In genomic region chr1:110631836-110632620, GRCh38 we compare ENCODE assay signal across 23 cellular contexts. TPM values are rescaled to one million over a fixed set of nuclear protein-coding genes. Genes with fewer than 3 reads are reported as not detected.
A peak's percentile ranks its signal among the peaks of the same experiment; 100 is the strongest.
DNase-seq lines count a peak whose midpoint lies in the region; ATAC-seq, FAIRE-seq and TF ChIP-seq lines count a peak whose summit lies in the region.
"Had no signal": no experiment of that assay in that cellular context is flagged by ENCODE, and none has a peak within 500 bp of the region (broad histone marks: within the 10 kb centered on the region; RNA-seq: fewer than 3 reads in every experiment).

No MANE protein-coding gene starts in this region.

- no peak for TF ChIP-seq CTCF in CD4-positive, alpha-beta T cell (IDR thresholded peaks at IDR 0.05)
- no peak for TF ChIP-seq CTCF in GM06990 (IDR thresholded peaks at IDR 0.05; ENCODE audit: insufficient read depth, low read length, poor library complexity, severe bottlenecking)
- no peak for TF ChIP-seq CTCF in OCI-LY7 (conservative IDR thresholded peaks at IDR 0.05; ENCODE audit: low read length)
- TF ChIP-seq CTCF in HepG2 (CRISPR knock-in tag; IDR thresholded peaks at IDR 0.05): no peak

- in situ Hi-C loops in HepG2 (cut with HindIII; ENCODE audit: extremely low pct_ligation_motif_present, low pct_unique_long_range_greater_than_20kb): loop anchor here (5.0 kb wide), 1 partner anchor 135 kb away; no protein-coding TSS in a partner anchor

- H3K4me3 Mint-ChIP-seq in CD4-positive, alpha-beta T cell: no peak overlapping the region
- H3K4me3 Mint-ChIP-seq in naive thymus-derived CD4-positive, alpha-beta T cell: no peak overlapping the region
- H3K4me3 Mint-ChIP-seq: activated naive CD8-positive, alpha-beta T cell; mesothelial cell of epicardium had no signal

- no peaks in the 10 kb centered on the region for H3K27me3 ChIP-seq in CD4-positive, alpha-beta T cell (ENCODE audit: control insufficient read depth, insufficient read depth, low read length)
- H3K27me3 ChIP-seq in GM06990 (replicated peaks; ENCODE audit: control insufficient read depth, insufficient read depth, low read length) (no peaks in the 10 kb centered on the region), HepG2 (ENCODE audit: control insufficient read depth in 1 of 2, insufficient read depth in 2 of 2, low read length in 2 of 2) (no peaks in the 10 kb centered on the region; a peak in 1 of 5 replicates)
- no peaks in the 10 kb centered on the region for H3K27me3 ChIP-seq in naive thymus-derived CD4-positive, alpha-beta T cell (ENCODE audit: control insufficient read depth in 2 of 2, insufficient read depth in 2 of 2, low read length in 2 of 2)

- CTCF ChIA-PET in CD4-positive, alpha-beta T cell (lab: Charles Lee): interaction anchor here (1.0 to 3.9 kb wide), 6 partner anchors 12 to 149 kb away, joined by 3 to 22 read pairs (median 6); partner anchors contain the start of gene KCNA3
- CTCF ChIA-PET in OCI-LY7 (lab: Charles Lee; ENCODE audit: unreplicated experiment): interaction anchor here (1.5 to 1.6 kb wide), 2 partner anchors 13 to 134 kb away, joined by 3 read pairs; no protein-coding TSS in a partner anchor
- CTCF ChIA-PET in naive thymus-derived CD4-positive, alpha-beta T cell (lab: Charles Lee): interaction anchor here (0.7 to 4.8 kb wide), 9 partner anchors 12 to 588 kb away, joined by 3 to 37 read pairs (median 6); partner anchors contain the start of gene KCNA3
- CTCF ChIA-PET in HepG2 (lab: Yijun Ruan, JAX; ENCODE audit: low intra/inter-chr PET ratio, low total read pairs): interaction anchor here (1.7 to 2.1 kb wide), 2 partner anchors 133 to 150 kb away, joined by 10 to 18 read pairs; no protein-coding TSS in a partner anchor

- no peak overlapping the region for H3K27ac Mint-ChIP-seq in CD4-positive, alpha-beta T cell
- no peak overlapping the region for H3K27ac Mint-ChIP-seq in naive thymus-derived CD4-positive, alpha-beta T cell
- H3K27ac Mint-ChIP-seq: activated naive CD8-positive, alpha-beta T cell; activated T-helper 2 cell treated with anti-CD3 and anti-CD28 coated beads, Interferon-gamma antibody, Interleukin-2, Interleukin-4, amounts not matched to agents 10 μg/mL and 5 μg/mL and 100 μg/mL, durations not matched to agents 14 hours and 24 hours and 36 hours; mesothelial cell of epicardium; natural killer cell treated with Interleukin-12 subunit alpha and Interleukin-12 subunit beta and Interleukin-15 and Interleukin-18, amount 100 ng/mL, for 72 hours; stimulated activated effector memory CD8-positive, alpha-beta T cell treated with anti-CD3 and anti-CD28 coated beads, Interleukin-12 subunit alpha, Interleukin-12 subunit beta, amount 100 ng/mL, for 72 hours had no signal

- H3K4me3 ChIP-seq in GM06990 (replicated peaks; ENCODE audit: low read depth, low read length): peak overlapping the region; percentile 32
- H3K4me3 ChIP-seq in OCI-LY7 (ENCODE audit: low read depth, low read length, poor library complexity, severe bottlenecking): peak overlapping the region; percentile 32
- H3K4me3 ChIP-seq in naive thymus-derived CD4-positive, alpha-beta T cell (ENCODE audit: low read length): peak overlapping the region; percentile 50
- no peak overlapping the region for H3K4me3 ChIP-seq in HepG2 (replicated peaks in 1 of 3; ENCODE audit: insufficient read depth in 1 of 3, low read depth in 2 of 3, low read length in 3 of 3)
- H3K4me3 ChIP-seq: smooth muscle cell had no signal

- no peaks in the 10 kb centered on the region for H3K9me3 ChIP-seq in CD4-positive, alpha-beta T cell (ENCODE audit: control insufficient read depth, low read length)
- H3K9me3 ChIP-seq in OCI-LY7 (ENCODE audit: low read length): no peaks in the 10 kb centered on the region
- H3K9me3 ChIP-seq in naive thymus-derived CD4-positive, alpha-beta T cell (ENCODE audit: control insufficient read depth in 2 of 3, low read length in 3 of 3): no peaks in the 10 kb centered on the region
- no peaks in the 10 kb centered on the region for H3K9me3 ChIP-seq in HepG2 (ENCODE audit: low read length)

- H3K36me3 Mint-ChIP-seq in CD4-positive, alpha-beta T cell (ENCODE audit: low read depth): no peaks in the 10 kb centered on the region
- H3K36me3 Mint-ChIP-seq in naive thymus-derived CD4-positive, alpha-beta T cell: peaks cover 0 to 22% (median 0%) of the 10 kb centered on the region in 5 donors
- H3K36me3 Mint-ChIP-seq: activated naive CD8-positive, alpha-beta T cell; mesothelial cell of epicardium; natural killer cell treated with Interleukin-12 subunit alpha and Interleukin-12 subunit beta and Interleukin-15 and Interleukin-18, amount 100 ng/mL, for 72 hours; stimulated activated effector memory CD8-positive, alpha-beta T cell treated with anti-CD3 and anti-CD28 coated beads, Interleukin-12 subunit alpha, Interleukin-12 subunit beta, amount 100 ng/mL, for 72 hours had no signal

- TF ChIP-seq RAD21 in HepG2 (CRISPR knock-in tag; IDR thresholded peaks at IDR 0.05): no peak

- no TSS peak for BruUV-seq in OCI-LY7 (replicated peaks; lab: Mats Ljungman, UMichigan)
- BruUV-seq in HepG2 (replicated peaks; lab: Mats Ljungman, UMichigan): no TSS peak

- ATAC-seq in CD4-positive, alpha-beta T cell (ENCODE audit: poor library complexity): no peak
- no peak for ATAC-seq in naive thymus-derived CD4-positive, alpha-beta T cell
- no peak for ATAC-seq in GM21423 (IDR thresholded peaks at IDR 0.05; ENCODE audit: unreplicated experiment)
- no peak for ATAC-seq in HepG2
- no peak for ATAC-seq in GM21528 (IDR thresholded peaks at IDR 0.05; ENCODE audit: low FRiP score, unreplicated experiment)
- ATAC-seq: left ventricle myocardium superior, Panc1 had no signal

- no peak overlapping the region for H3K9ac ChIP-seq in HepG2 (ENCODE audit: insufficient read depth, low read depth, low read length)

- H4K20me1 ChIP-seq in OCI-LY7 (ENCODE audit: insufficient read depth, low read length): no peaks in the 10 kb centered on the region
- H4K20me1 ChIP-seq in HepG2 (ENCODE audit: insufficient read depth, low read length): no peaks in the 10 kb centered on the region

- H3K4me2 ChIP-seq in OCI-LY7 (ENCODE audit: low read length) (peak overlapping the region; percentile 74), HepG2 (ENCODE audit: low read depth, low read length) (no peak overlapping the region)
- H3K4me2 ChIP-seq: smooth muscle cell had no signal

- DNase-seq in CD4-positive, alpha-beta T cell: no peak
- DNase-seq in GM06990 (ENCODE audit: extremely low read depth, insufficient read length) (no peak), OCI-LY7 (ENCODE audit: low spot score) (no peak), HepG2 (ENCODE audit: low spot score) (no peak)
- no peak for DNase-seq in naive thymus-derived CD4-positive, alpha-beta T cell
- DNase-seq: aorta, GDM1, HCEC 1CT, left ventricle myocardium superior, NCI-H1417 treated with DMSO at 0.1 percent for 48 hours, NCI-H446 had no signal

- H3K9me3 Mint-ChIP-seq in CD4-positive, alpha-beta T cell: no peaks in the 10 kb centered on the region
- peaks cover 0 to 2% (median 0%) of the 10 kb centered on the region in 11 donors for H3K9me3 Mint-ChIP-seq in naive thymus-derived CD4-positive, alpha-beta T cell
- H3K9me3 Mint-ChIP-seq: activated T-helper 2 cell treated with anti-CD3 and anti-CD28 coated beads, Interferon-gamma antibody, Interleukin-2, Interleukin-4, amounts not matched to agents 10 μg/mL and 5 μg/mL and 100 μg/mL, durations not matched to agents 14 hours and 24 hours and 36 hours; mesothelial cell of epicardium; natural killer cell treated with Interleukin-12 subunit alpha and Interleukin-12 subunit beta and Interleukin-15 and Interleukin-18, amount 100 ng/mL, for 72 hours; stimulated activated effector memory CD8-positive, alpha-beta T cell treated with anti-CD3 and anti-CD28 coated beads, Interleukin-12 subunit alpha, Interleukin-12 subunit beta, amount 100 ng/mL, for 72 hours had no signal

- H3K4me1 ChIP-seq in OCI-LY7 (ENCODE audit: insufficient read depth, low read length, poor library complexity, severe bottlenecking): peaks cover 89% of the 10 kb centered on the region
- H3K4me1 ChIP-seq in naive thymus-derived CD4-positive, alpha-beta T cell (ENCODE audit: control insufficient read depth in 2 of 2, insufficient read depth in 2 of 2, low read length in 2 of 2): peaks cover 66 to 68% of the 10 kb centered on the region in 2 donors
- no peaks in the 10 kb centered on the region for H3K4me1 ChIP-seq in HepG2 (ENCODE audit: insufficient read depth, low read length)

- H3K36me3 ChIP-seq in GM06990 (ENCODE audit: control insufficient read depth, insufficient read depth, low read length) (no peaks in the 10 kb centered on the region), OCI-LY7 (ENCODE audit: insufficient read depth, low read length) (no peaks in the 10 kb centered on the region), HepG2 (replicated peaks in 1 of 2; ENCODE audit: control insufficient read depth in 1 of 2, insufficient read depth in 2 of 2, low read length in 2 of 2) (no peaks in the 10 kb centered on the region)
- H3K36me3 ChIP-seq in naive thymus-derived CD4-positive, alpha-beta T cell (ENCODE audit: control insufficient read depth in 2 of 3, insufficient read depth in 3 of 3, low read length in 3 of 3): no peaks in the 10 kb centered on the region

- no peak for TF ChIP-seq EP300 in HepG2 (IDR thresholded peaks at IDR 0.05; ENCODE audit: low read depth in 2 of 2, low read length in 2 of 2)
- no peak for TF ChIP-seq EP300 in HepG2 (CRISPR knock-in tag; IDR thresholded peaks at IDR 0.05; ENCODE audit: borderline replicate concordance)

- POLR2A ChIA-PET in CD4-positive, alpha-beta T cell (lab: Charles Lee): interaction anchor here (0.6 to 9.3 kb wide), 12 partner anchors 9 to 242 kb away, joined by 3 to 138 read pairs (median 4); partner anchors contain the start of gene KCNA3
- POLR2A ChIA-PET in OCI-LY7 (lab: Charles Lee) (interaction anchor here (0.8 to 1.3 kb wide), 5 partner anchors 14 to 154 kb away, joined by 3 to 6 read pairs (median 3); no protein-coding TSS in a partner anchor), HepG2 (lab: Yijun Ruan, JAX) (no interaction called here)
- POLR2A ChIA-PET in naive thymus-derived CD4-positive, alpha-beta T cell (lab: Charles Lee): interaction anchor here (0.7 to 5.6 kb wide), 13 partner anchors 12 to 134 kb away, joined by 3 to 69 read pairs (median 4); partner anchors contain the start of gene KCNA3

- peak overlapping the region; percentile 75 for H3K27ac ChIP-seq in CD4-positive, alpha-beta T cell (ENCODE audit: low read depth, low read length)
- H3K27ac ChIP-seq in OCI-LY7 (ENCODE audit: low read depth, low read length, poor library complexity, severe bottlenecking) (peak overlapping the region; percentile 86), HepG2 (ENCODE audit: extremely low read length, insufficient read depth, low read length) (no peak overlapping the region)
- H3K27ac ChIP-seq in naive thymus-derived CD4-positive, alpha-beta T cell (ENCODE audit: low read depth, low read length): peak overlapping the region; percentile 57

- H3K27me3 Mint-ChIP-seq in CD4-positive, alpha-beta T cell: no peaks in the 10 kb centered on the region
- H3K27me3 Mint-ChIP-seq in naive thymus-derived CD4-positive, alpha-beta T cell: no peaks in the 10 kb centered on the region
- H3K27me3 Mint-ChIP-seq: activated naive CD8-positive, alpha-beta T cell; natural killer cell treated with Interleukin-12 subunit alpha and Interleukin-12 subunit beta and Interleukin-15 and Interleukin-18, amount 100 ng/mL, for 72 hours had no signal

- no peak for FAIRE-seq in HepG2 (lab: Jason Lieb, UNC)

- TF ChIP-seq POLR2A in HepG2 (IDR thresholded peaks at IDR 0.05; ENCODE audit: insufficient read depth in 1 of 2, low read depth in 2 of 2, low read length in 2 of 2): no peak

- H2AFZ ChIP-seq in OCI-LY7 (ENCODE audit: low read length): peak overlapping the region; percentile 49; the same call in 1 of the 2 replicates
- H2AFZ ChIP-seq in HepG2 (ENCODE audit: low read length): no peak overlapping the region

- intact Hi-C loops in CD4-positive, alpha-beta T cell (cut with DNase I, micrococcal nuclease): loop anchor here (1.0 to 10.0 kb wide), 10 partner anchors 13 to 330 kb away; partner anchors contain the start of genes CD53 (in 2 of the 2) and LRIF1 (in 1 of the 2)
- intact Hi-C loops in OCI-LY7 (cut with micrococcal nuclease; ENCODE audit: unreplicated experiment) (loop anchor here (1.0 to 10.0 kb wide), 6 partner anchors 40 to 1123 kb away; partner anchors contain the start of gene DDX20), HepG2 (cut with micrococcal nuclease; ENCODE audit: unreplicated experiment) (no loop called here)
- intact Hi-C loops in naive thymus-derived CD4-positive, alpha-beta T cell (cut with micrococcal nuclease): loop anchor here (1.0 to 10.0 kb wide), 15 partner anchors 13 to 1113 kb away; partner anchors contain the start of genes LRIF1 (in 2 of the 2), CD53 (in 1 of the 2), DENND2D (in 1 of the 2) and KCNA3 (in 1 of the 2)

- H3K4me1 Mint-ChIP-seq in CD4-positive, alpha-beta T cell (ENCODE audit: low read depth): peaks cover 49% of the 10 kb centered on the region
- peaks cover 41 to 59% (median 53%) of the 10 kb centered on the region in 7 donors for H3K4me1 Mint-ChIP-seq in naive thymus-derived CD4-positive, alpha-beta T cell
- H3K4me1 Mint-ChIP-seq: mesothelial cell of epicardium had no signal

- H3K79me2 ChIP-seq in OCI-LY7 (ENCODE audit: insufficient read depth, low read depth, low read length): no peaks in the 10 kb centered on the region
- H3K79me2 ChIP-seq in HepG2 (ENCODE audit: insufficient read depth, low read length): no peaks in the 10 kb centered on the region

- 17% methylated on average over 6 of the region's 6 CpGs for WGBS in HepG2 (ENCODE audit: low lambda C conversion rate)

- no peaks in the 10 kb centered on the region for H3K9me2 ChIP-seq in OCI-LY7 (ENCODE audit: insufficient read depth, low read length)

RNA-seq across cellular contexts. Expression of gene KCNA2, which starts 25.9 kb away (rescaled TPM):
- total RNA-seq in CD4-positive, alpha-beta T cell: under 1 TPM; 0.78 to 0.88 TPM
- total RNA-seq in OCI-LY7 (2014; rRNA removed; shearing (Covaris generic)): 0.13 and 0.22 TPM in 2 replicates
- 1.5 and 2.3 TPM in 2 replicates for total RNA-seq in OCI-LY7 (2022)
- 1 to 10 TPM in 3 of 5 experiments, under 1 TPM in 2; 0.62 to 4.6 (median 1.2) TPM for total RNA-seq in naive thymus-derived CD4-positive, alpha-beta T cell
- polyA plus RNA-seq in naive thymus-derived CD4-positive, alpha-beta T cell: not detected
- total RNA-seq in HepG2 (2016; rRNA removed; fragmentation: Illumina TruSeq; extraction: Trizol): not detected in 2 replicates
- not detected in 2 replicates for total RNA-seq in HepG2 (2016; cell fraction: cytosol; rRNA removed; fragmentation: Illumina TruSeq; extraction: Trizol; ENCODE audit: low read depth)
- not detected in 2 replicates for total RNA-seq in HepG2 (2016; cell fraction: insoluble cytoplasmic fraction; rRNA removed; fragmentation: Illumina TruSeq; extraction: Trizol)
- total RNA-seq in HepG2 (2016; cell fraction: membrane; rRNA removed; fragmentation: Illumina TruSeq; extraction: Trizol): not detected in 2 replicates
- total RNA-seq in HepG2 (2016; cell fraction: nucleus; rRNA removed; fragmentation: Illumina TruSeq; extraction: Trizol): not detected in 2 replicates
- polyA plus RNA-seq in HepG2 (2011; rRNA removed): not detected in 2 replicates
- polyA plus RNA-seq in HepG2 (2011; cell fraction: cytosol; rRNA removed): not detected in 2 replicates
- polyA plus RNA-seq in HepG2 (2011; cell fraction: nucleus; rRNA removed): not detected in 2 replicates
- not detected in 2 replicates for polyA plus RNA-seq in HepG2 (2012)
- polyA plus RNA-seq in HepG2 (2016; cell fraction: cytosol; fragmentation: Illumina TruSeq; extraction: Trizol; ENCODE audit: low read depth): not detected in 2 replicates
- polyA plus RNA-seq in HepG2 (2016; cell fraction: insoluble cytoplasmic fraction; fragmentation: Illumina TruSeq; extraction: Trizol; ENCODE audit: low read depth): not detected in 2 replicates
- polyA plus RNA-seq in HepG2 (2016; cell fraction: membrane; fragmentation: Illumina TruSeq; extraction: Trizol; ENCODE audit: low read depth): not detected in 2 replicates
- not detected in 2 replicates for polyA plus RNA-seq in HepG2 (2016; cell fraction: nucleus; fragmentation: Illumina TruSeq; extraction: Trizol; ENCODE audit: insufficient read depth, low read depth)
- polyA minus RNA-seq in HepG2 (2011; rRNA and poly(A)+ RNA removed; ENCODE audit: low replicate concordance): not detected in 2 replicates
- not detected in 2 replicates for polyA minus RNA-seq in HepG2 (2011; cell fraction: cytosol; rRNA and poly(A)+ RNA removed)
- not detected in 2 replicates for polyA minus RNA-seq in HepG2 (2011; cell fraction: nucleus; rRNA and poly(A)+ RNA removed)
- total RNA-seq: M059J, osteoblast, renal cortical epithelial cell had no signal

RNA-seq across cellular contexts. Expression of gene KCNA3, which starts 42.7 kb away (rescaled TPM):
- total RNA-seq in CD4-positive, alpha-beta T cell: 100 to 1,000 TPM; 112 to 118 TPM
- 46.2 and 58.0 TPM in 2 replicates for total RNA-seq in OCI-LY7 (2014; rRNA removed; shearing (Covaris generic))
- 43.6 and 54.5 TPM in 2 replicates for total RNA-seq in OCI-LY7 (2022)
- 100 to 1,000 TPM in 3 of 5 experiments, 10 to 100 TPM in 2; 74.1 to 115 (median 108) TPM for total RNA-seq in naive thymus-derived CD4-positive, alpha-beta T cell
- polyA plus RNA-seq in naive thymus-derived CD4-positive, alpha-beta T cell: 100 to 1,000 TPM; 105 to 114 TPM
- not detected in 2 replicates for total RNA-seq in HepG2 (2016; rRNA removed; fragmentation: Illumina TruSeq; extraction: Trizol)
- not detected in 2 replicates for total RNA-seq in HepG2 (2016; cell fraction: cytosol; rRNA removed; fragmentation: Illumina TruSeq; extraction: Trizol; ENCODE audit: low read depth)
- not detected in 2 replicates for total RNA-seq in HepG2 (2016; cell fraction: insoluble cytoplasmic fraction; rRNA removed; fragmentation: Illumina TruSeq; extraction: Trizol)
- not detected in 2 replicates for total RNA-seq in HepG2 (2016; cell fraction: membrane; rRNA removed; fragmentation: Illumina TruSeq; extraction: Trizol)
- not detected in 2 replicates for total RNA-seq in HepG2 (2016; cell fraction: nucleus; rRNA removed; fragmentation: Illumina TruSeq; extraction: Trizol)
- not detected in 2 replicates for polyA plus RNA-seq in HepG2 (2011; rRNA removed)
- polyA plus RNA-seq in HepG2 (2011; cell fraction: cytosol; rRNA removed): not detected in 2 replicates
- not detected in 2 replicates for polyA plus RNA-seq in HepG2 (2011; cell fraction: nucleus; rRNA removed)
- not detected in 2 replicates for polyA plus RNA-seq in HepG2 (2012)
- not detected in 2 replicates for polyA plus RNA-seq in HepG2 (2016; cell fraction: cytosol; fragmentation: Illumina TruSeq; extraction: Trizol; ENCODE audit: low read depth)
- not detected in 2 replicates for polyA plus RNA-seq in HepG2 (2016; cell fraction: insoluble cytoplasmic fraction; fragmentation: Illumina TruSeq; extraction: Trizol; ENCODE audit: low read depth)
- polyA plus RNA-seq in HepG2 (2016; cell fraction: membrane; fragmentation: Illumina TruSeq; extraction: Trizol; ENCODE audit: low read depth): not detected in 2 replicates
- not detected in 2 replicates for polyA plus RNA-seq in HepG2 (2016; cell fraction: nucleus; fragmentation: Illumina TruSeq; extraction: Trizol; ENCODE audit: insufficient read depth, low read depth)
- polyA minus RNA-seq in HepG2 (2011; rRNA and poly(A)+ RNA removed; ENCODE audit: low replicate concordance): not detected in 2 replicates
- polyA minus RNA-seq in HepG2 (2011; cell fraction: cytosol; rRNA and poly(A)+ RNA removed): not detected in 2 replicates
- not detected in 2 replicates for polyA minus RNA-seq in HepG2 (2011; cell fraction: nucleus; rRNA and poly(A)+ RNA removed)
- total RNA-seq: M059J, osteoblast, renal cortical epithelial cell had no signal
- polyA plus RNA-seq: aorta had no signal

Comparison
In these comparisons a context has a peak if more than half of its experiments do, and no peak if none do; other contexts are left out.
1. H3K4me3 ChIP-seq: peak in GM06990 (single experiment), OCI-LY7 (single experiment) and naive thymus-derived CD4-positive, alpha-beta T cell (single experiment); none in HepG2 (0 of 3).
2. RNA of gene KCNA3, which starts 42.7 kb away (total RNA-seq): 112 to 118 TPM in CD4-positive, alpha-beta T cell, 74.1 to 115 TPM in naive thymus-derived CD4-positive, alpha-beta T cell and 43.6 to 58.0 TPM in OCI-LY7; not detected in HepG2; every median in the first group is over 10 times any median in the second.